ENCODE assay signal across 8 cellular contexts in the genomic region with DNA sequence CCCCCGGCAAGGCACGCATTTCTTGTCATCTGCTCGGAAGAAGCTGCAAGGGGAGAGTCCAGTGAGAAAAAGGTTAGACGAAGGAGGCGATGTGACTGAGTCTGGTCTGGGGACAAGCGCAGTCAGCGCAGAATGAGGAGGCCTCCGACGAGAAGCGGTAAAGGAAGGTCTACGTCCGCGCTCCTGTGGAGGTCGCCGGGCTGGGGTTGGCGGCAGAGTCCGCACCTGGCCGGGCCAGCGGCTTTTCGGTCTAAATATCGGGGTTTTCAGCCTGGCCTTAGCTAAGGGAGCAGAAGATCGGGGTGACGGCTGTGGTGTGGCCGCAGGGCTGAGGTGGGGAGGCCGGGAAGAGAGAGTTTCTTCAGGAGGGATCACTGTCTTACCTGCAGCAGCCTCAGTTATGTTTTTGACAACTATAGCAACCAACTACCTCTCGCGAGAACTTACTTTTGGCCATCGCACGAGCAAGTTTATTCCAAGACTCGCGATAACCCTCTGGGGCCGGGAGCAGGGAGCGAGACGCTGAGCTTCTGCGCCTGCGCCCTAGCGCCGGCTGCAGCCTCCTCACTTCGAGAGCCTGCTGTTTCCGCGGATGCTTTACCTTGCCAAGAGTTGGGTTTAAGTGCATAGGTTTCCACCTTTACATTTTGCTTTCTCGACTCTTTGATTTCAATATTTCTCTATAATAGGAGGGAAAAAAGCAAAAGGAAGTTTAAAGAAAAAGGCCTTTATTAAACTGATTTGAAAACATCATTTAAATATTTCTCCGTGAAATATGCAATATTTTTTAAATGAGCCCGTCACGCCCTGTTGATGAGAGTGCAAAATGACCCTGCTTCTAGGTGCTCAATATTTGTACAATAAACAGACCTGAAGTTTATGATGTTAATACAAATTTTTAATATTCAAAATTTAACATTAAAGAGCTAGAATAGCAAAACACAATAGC. TPM values are rescaled to one million over a fixed set of nuclear protein-coding genes. Genes with fewer than 3 reads are reported as not detected.
DNase-seq lines count a peak whose midpoint lies in the region; ATAC-seq and TF ChIP-seq lines count a peak whose summit lies in the region.

CFAP70 (minus strand) TSS at position 534 of the 949 bp plus-strand sequence. CDS start 4,068 bp downstream, outside the sequence.

- no peak for TF ChIP-seq RAD21 in IMR-90 (IDR thresholded peaks at IDR 0.05; ENCODE audit: low read length)

- TF ChIP-seq POLR2A in IMR-90 (IDR thresholded peaks at IDR 0.05; ENCODE audit: low read depth, low read length): no peak

- no peak within 1 kb of the TSS for H2BK5ac ChIP-seq in IMR-90 (ENCODE audit: low read depth, low read length, poor library complexity, severe bottlenecking)

- 4% methylated on average over 9 of the region's 45 CpGs; no CpG with 5 or more reads in 1 of the 2 experiments for WGBS in IMR-90 (ENCODE audit: extremely low coverage in 2 of 2, insufficient read length in 1 of 2), 2 experiments
- 1% methylated on average over 45 of the region's 45 CpGs for WGBS in esophagus, 2 donors

- POLR2A ChIA-PET in IMR-90 (lab: Charles Lee; ENCODE audit: unreplicated experiment): interaction anchor here (1.0 to 1.1 kb wide), 2 partner anchors 10 to 49 kb away, joined by 3 to 7 read pairs; no protein-coding TSS in a partner anchor

- no peaks in the 10 kb centered on the region for H3K79me1 ChIP-seq in IMR-90 (ENCODE audit: low read depth in 1 of 2, low read length in 2 of 2)

- H3K56ac ChIP-seq in IMR-90 (ENCODE audit: extremely low read depth, insufficient read depth, low read length): no peak within 1 kb of the TSS; the same call in 1 of the 2 replicates

- peak; percentile 97 for DNase-seq in DMS 273 (lab: John Stamatoyannopoulos, UW; ENCODE audit: unreplicated experiment)
- peak; percentile 95 for DNase-seq in IMR-90
- DNase-seq in OCI-M2 (lab: John Stamatoyannopoulos, UW; ENCODE audit: unreplicated experiment): peak; percentile 51
- peak; percentile 89 for DNase-seq in activated T-cell treated with anti-CD3 and anti-CD28 coated beads, Interleukin-2, amount 50 U/mL, for 1 hour
- peak; percentile 96 for DNase-seq in mucosa of gallbladder (ENCODE audit: low spot score)
- DNase-seq in stimulated activated CD8-positive, alpha-beta memory T cell treated with anti-CD3 and anti-CD28 coated beads, Interleukin-4, amount 100 ng/mL, for 1 hour (ENCODE audit: low read depth in 2 of 2, low spot score in 1 of 2): peak; percentile 60 to 80

- peak within 1 kb of the TSS; percentile 91 for H3K9ac ChIP-seq in IMR-90 (ENCODE audit: low read depth, low read length)

- no peak within 1 kb of the TSS for H2BK20ac ChIP-seq in IMR-90 (ENCODE audit: low read depth, low read length)

- peak within 1 kb of the TSS; percentile 71 for H3K4me3 ChIP-seq in IMR-90 (ENCODE audit: insufficient read depth, low read depth, low read length)
- peak within 1 kb of the TSS; percentile 80 for H3K4me3 ChIP-seq in esophagus (ENCODE audit: low read depth in 1 of 2, low read length in 2 of 2)

- peaks cover 14% of the 10 kb centered on the region; the same call in 1 of the 2 replicates for H3K27me3 ChIP-seq in IMR-90 (ENCODE audit: control insufficient read depth, insufficient read depth, low read length)
- no peaks in the 10 kb centered on the region for H3K27me3 ChIP-seq in esophagus (ENCODE audit: control insufficient read depth in 1 of 2, insufficient read depth in 2 of 2, low read length in 2 of 2)

- CTCF ChIA-PET in IMR-90 (lab: Yijun Ruan, JAX): no interaction called here

- peak within 1 kb of the TSS; percentile 96 for H3K4me2 ChIP-seq in IMR-90 (ENCODE audit: low read depth, low read length)

- in situ Hi-C loops in IMR-90 (cut with MboI; ENCODE audit: low sequenced_read_pairs): no loop called here

- H3K36me3 ChIP-seq in IMR-90 (ENCODE audit: control insufficient read depth, insufficient read depth, low read length): no peaks in the 10 kb centered on the region
- H3K36me3 ChIP-seq in esophagus (ENCODE audit: control insufficient read depth in 2 of 2, insufficient read depth in 2 of 2, low read length in 1 of 2): no peaks in the 10 kb centered on the region

- H3K23ac ChIP-seq in IMR-90 (ENCODE audit: low read depth, low read length): peak within 1 kb of the TSS; percentile 61; the same call in 1 of the 2 replicates

- BruUV-seq in IMR-90 (replicated peaks; lab: Mats Ljungman, UMichigan): no TSS peak

- no peak within 1 kb of the TSS for H2AK5ac ChIP-seq in IMR-90 (ENCODE audit: low read depth, low read length)

- H3K9me1 ChIP-seq in IMR-90 (ENCODE audit: insufficient read depth, low read length): no peaks in the 10 kb centered on the region

- no peak within 1 kb of the TSS; the same call in 1 of the 2 replicates for H3K18ac ChIP-seq in IMR-90 (ENCODE audit: low read depth, low read length)

- no peaks in the 10 kb centered on the region for H4K20me1 ChIP-seq in IMR-90 (ENCODE audit: insufficient read depth, low read length)

- intact Hi-C loops in IMR-90 (cut with micrococcal nuclease): no loop called here

- peak within 1 kb of the TSS; percentile 80 for H2AK9ac ChIP-seq in IMR-90 (replicated peaks; ENCODE audit: low read depth, low read length, poor library complexity)

- H3K4me1 ChIP-seq in IMR-90 (ENCODE audit: control insufficient read depth, insufficient read depth, low read length) (no peaks in the 10 kb centered on the region), esophagus (ENCODE audit: control insufficient read depth in 2 of 2, insufficient read depth in 2 of 2, low read length in 1 of 2) (no peaks in the 10 kb centered on the region)

- 0 out of 2 replicates have a peak within 1 kb of the TSS, but pooled peaks have one; percentile 20 for H2BK120ac ChIP-seq in IMR-90 (ENCODE audit: low read depth, low read length)

- H3K27ac ChIP-seq in IMR-90 (ENCODE audit: insufficient read depth, low read length) (peak within 1 kb of the TSS; percentile 8; the same call in 1 of the 2 replicates), esophagus (ENCODE audit: low read depth in 2 of 2, low read length in 1 of 2) (peak within 1 kb of the TSS; percentile 55 to 66)

- no peaks in the 10 kb centered on the region for H3K9me3 ChIP-seq in IMR-90 (ENCODE audit: control insufficient read depth, insufficient read depth, low read length)
- H3K9me3 ChIP-seq in esophagus (ENCODE audit: control insufficient read depth in 2 of 2, insufficient read depth in 1 of 2, low read depth in 1 of 2, low read length in 1 of 2): no peaks in the 10 kb centered on the region

- peak within 1 kb of the TSS; percentile 56 for H3K4ac ChIP-seq in IMR-90 (ENCODE audit: low read depth, low read length)

- H2AFZ ChIP-seq in IMR-90 (replicated peaks; ENCODE audit: low read length, poor library complexity): peak within 1 kb of the TSS; percentile 99

- dilution Hi-C loops in IMR-90 (cut with HindIII; ENCODE audit: low sequenced_read_pairs, unreplicated experiment): no loop called here

- H2BK15ac ChIP-seq in IMR-90 (ENCODE audit: low read depth, low read length): no peak within 1 kb of the TSS

- ATAC-seq in GM21528 (IDR thresholded peaks at IDR 0.05; ENCODE audit: low FRiP score, unreplicated experiment) (peak; percentile 90), IMR-90 (ENCODE audit: low read depth) (peak; percentile 100)

- H4K5ac ChIP-seq in IMR-90 (ENCODE audit: low read depth, low read length): peak within 1 kb of the TSS; percentile 84

- peak within 1 kb of the TSS; percentile 84 to 91 for H4K8ac ChIP-seq in IMR-90 (ENCODE audit: low read depth in 2 of 2, low read length in 2 of 2)

- peak within 1 kb of the TSS; percentile 22; the same call in 1 of the 2 replicates for H4K91ac ChIP-seq in IMR-90 (ENCODE audit: insufficient read depth, low read depth, low read length)

- TF ChIP-seq CTCF in IMR-90 (conservative IDR thresholded peaks at IDR 0.05; ENCODE audit: low read depth, low read length): no peak

- peak within 1 kb of the TSS; percentile 87 for H3K14ac ChIP-seq in IMR-90 (replicated peaks; ENCODE audit: low read depth, low read length)

TF ChIP-seq in IMR-90, 13 proteins besides CTCF, POLR2A, EP300 and RAD21:
- TF ChIP-seq RFX5 (IDR thresholded peaks at IDR 0.05; ENCODE audit: low read depth, low read length) (no peak), BHLHE40 (IDR thresholded peaks at IDR 0.05; ENCODE audit: low read depth, low read length) (peak; percentile 71; the same call in 1 of the 2 replicates), CEBPB (IDR thresholded peaks at IDR 0.05; ENCODE audit: low read depth, low read length) (no peak)
TF ChIP-seq in IMR-90: peak in this region for 1.

RNA-seq across cellular contexts. Expression of gene CFAP70, which starts in this region (rescaled TPM):
- total RNA-seq in IMR-90 (2012; rRNA removed): 0.18 and 0.28 TPM in 2 replicates
- polyA plus RNA-seq in IMR-90 (2012; rRNA removed): 0.13 and 0.15 TPM in 2 replicates
- polyA plus RNA-seq in IMR-90 (2012; cell fraction: cytosol; rRNA removed): 0.01 and 0.04 TPM in 2 replicates
- polyA plus RNA-seq in IMR-90 (2012; cell fraction: nucleus; rRNA removed; ENCODE audit: low replicate concordance): 0.33 and 3.6 TPM in 2 replicates
- polyA plus RNA-seq in esophagus: 1 to 10 TPM in 1 of 2 donors, under 1 TPM in 1; 0.60 to 1.2 TPM
- total RNA-seq in mucosa of gallbladder: 3.6 TPM

Comparison
In these comparisons a context has a peak if more than half of its experiments do, and no peak if none do; other contexts are left out.
1. Peak in every context shown above with its lines: DNase-seq, ATAC-seq, H3K4me3 ChIP-seq and H3K27ac ChIP-seq.